ENCODE assay signal across 24 cellular contexts in genomic region chr11:128901655-128902514, GRCh38. TPM values are rescaled to one million over a fixed set of nuclear protein-coding genes. Genes with fewer than 3 reads are reported as not detected.
A peak's percentile ranks its signal among the peaks of the same experiment; 100 is the strongest.
DNase-seq lines count a peak whose midpoint lies in the region; ATAC-seq and TF ChIP-seq lines count a peak whose summit lies in the region.
"Had no signal": no experiment of that assay in that cellular context is flagged by ENCODE, and none has a peak within 500 bp of the region (broad histone marks: within the 10 kb centered on the region; RNA-seq: fewer than 3 reads in every experiment).

No MANE protein-coding gene starts in this region.

- H3K27ac Mint-ChIP-seq in glutamatergic neuron (ENCODE audit: unreplicated experiment) (no peak overlapping the region), neural progenitor cell (no peak overlapping the region)
- peak overlapping the region in 1 of 9 donors; percentile 33 for H3K27ac Mint-ChIP-seq in naive thymus-derived CD4-positive, alpha-beta T cell
- H3K27ac Mint-ChIP-seq: dendritic cell treated with granulocyte-macrophage colony-stimulating factor and Interleukin-4, amounts not matched to agents 40 ng/mL and 50 ng/mL, for 4 days had no signal

- no peaks in the 10 kb centered on the region for H3K36me3 Mint-ChIP-seq in glutamatergic neuron (ENCODE audit: unreplicated experiment)
- H3K36me3 Mint-ChIP-seq in neural progenitor cell: no peaks in the 10 kb centered on the region
- no peaks in the 10 kb centered on the region for H3K36me3 Mint-ChIP-seq in naive thymus-derived CD4-positive, alpha-beta T cell

- H2AFZ ChIP-seq in neural progenitor cell (replicated peaks): no peak overlapping the region

- H3K4me1 ChIP-seq in BLaER1 (peaks cover 48% of the 10 kb centered on the region), HUES64 (ENCODE audit: insufficient read depth, low read length) (peaks cover 35% of the 10 kb centered on the region), neural progenitor cell (peaks cover 29% of the 10 kb centered on the region)
- peaks cover 0 to 3% of the 10 kb centered on the region in 2 donors for H3K4me1 ChIP-seq in naive thymus-derived CD4-positive, alpha-beta T cell (ENCODE audit: control insufficient read depth in 2 of 2, insufficient read depth in 2 of 2, low read length in 2 of 2)
- H3K4me1 ChIP-seq: SJSA1, uterus had no signal

- intact Hi-C loops in naive thymus-derived CD4-positive, alpha-beta T cell (cut with micrococcal nuclease): no loop called here

- peaks cover 4% of the 10 kb centered on the region for H3K9me3 Mint-ChIP-seq in glutamatergic neuron (ENCODE audit: unreplicated experiment)
- no peaks in the 10 kb centered on the region for H3K9me3 Mint-ChIP-seq in neural progenitor cell
- no peaks in the 10 kb centered on the region for H3K9me3 Mint-ChIP-seq in naive thymus-derived CD4-positive, alpha-beta T cell
- H3K9me3 Mint-ChIP-seq: dendritic cell treated with granulocyte-macrophage colony-stimulating factor and Interleukin-4, amounts not matched to agents 40 ng/mL and 50 ng/mL, for 4 days had no signal

- H3K4me1 Mint-ChIP-seq in glutamatergic neuron (ENCODE audit: low read depth, unreplicated experiment) (peaks cover 35% of the 10 kb centered on the region), neural progenitor cell (peaks cover 38% of the 10 kb centered on the region)
- H3K4me1 Mint-ChIP-seq in naive thymus-derived CD4-positive, alpha-beta T cell: peaks cover 7 to 22% (median 11%) of the 10 kb centered on the region in 7 donors

- no peak for ATAC-seq in naive thymus-derived CD4-positive, alpha-beta T cell
- ATAC-seq: GM12878 had no signal

- TF ChIP-seq CTCF in glutamatergic neuron (IDR thresholded peaks at IDR 0.05; ENCODE audit: partially characterized antibody, unreplicated experiment) (no peak), neural progenitor cell (IDR thresholded peaks at IDR 0.05) (no peak)

- H3K27me3 ChIP-seq in BLaER1 (no peaks in the 10 kb centered on the region), HUES64 (ENCODE audit: insufficient read depth, low read length) (peaks cover 95% of the 10 kb centered on the region), neural progenitor cell (peaks cover 100% of the 10 kb centered on the region)
- peaks cover 0 to 2% of the 10 kb centered on the region in 2 donors for H3K27me3 ChIP-seq in naive thymus-derived CD4-positive, alpha-beta T cell (ENCODE audit: control insufficient read depth in 2 of 2, insufficient read depth in 2 of 2, low read length in 2 of 2)
- H3K27me3 ChIP-seq: SJSA1, uterus had no signal

- H3K4me2 ChIP-seq in BLaER1 (peak overlapping the region; percentile 35; the same call in 1 of the 2 replicates), neural progenitor cell (peak overlapping the region; percentile 87)
- H3K4me2 ChIP-seq: KMS-11 had no signal

- CTCF ChIA-PET in naive thymus-derived CD4-positive, alpha-beta T cell (lab: Charles Lee): no interaction called here

- no peak overlapping the region for H3K4me3 ChIP-seq in BLaER1
- H3K4me3 ChIP-seq in HUES64 (ENCODE audit: low read length): peak overlapping the region; percentile 28
- H3K4me3 ChIP-seq in neural progenitor cell: peak overlapping the region; percentile 44
- H3K4me3 ChIP-seq in naive thymus-derived CD4-positive, alpha-beta T cell (ENCODE audit: low read length): no peak overlapping the region
- H3K4me3 ChIP-seq: cardiac muscle cell, GM12878, SJSA1, uterus had no signal

- H3F3A ChIP-seq in neural progenitor cell (ENCODE audit: low read depth): peaks cover 20% of the 10 kb centered on the region

- no peaks in the 10 kb centered on the region for H3K79me2 ChIP-seq in neural progenitor cell (ENCODE audit: low read depth)

- DNase-seq in glutamatergic neuron (peak; percentile 57), neural progenitor cell (ENCODE audit: low spot score) (peak; percentile 72), anterior cingulate cortex (lab: John Stamatoyannopoulos, UW) (no peak)
- DNase-seq in naive thymus-derived CD4-positive, alpha-beta T cell: no peak
- DNase-seq in stimulated activated CD4-positive, alpha-beta T cell treated with anti-CD3 and anti-CD28 coated beads, Interleukin-2, amount 100 ng/mL, for 48 hours: no peak
- DNase-seq in activated CD8-positive, alpha-beta memory T cell treated with anti-CD3 and anti-CD28 coated beads, Interleukin-2, amount 50 U/mL, for 48 hours: no peak
- DNase-seq: activated gamma-delta T cell, hippocampal formation, kidney glomerular epithelial cell, NCI-H1694, T-helper 2 cell, uterus had no signal

- H3K27ac ChIP-seq in BLaER1: no peak overlapping the region
- H3K27ac ChIP-seq in HUES64 (ENCODE audit: low read depth, low read length): no peak overlapping the region
- no peak overlapping the region for H3K27ac ChIP-seq in neural progenitor cell
- no peak overlapping the region for H3K27ac ChIP-seq in naive thymus-derived CD4-positive, alpha-beta T cell (ENCODE audit: low read depth, low read length)
- H3K27ac ChIP-seq: cardiac muscle cell, KMS-11, SJSA1, uterus, VCaP had no signal

- H3K27me3 Mint-ChIP-seq in glutamatergic neuron (ENCODE audit: unreplicated experiment) (peaks cover 17% of the 10 kb centered on the region), neural progenitor cell (ENCODE audit: insufficient read depth, low read depth) (peaks cover 57% of the 10 kb centered on the region)
- H3K27me3 Mint-ChIP-seq in naive thymus-derived CD4-positive, alpha-beta T cell: peaks cover 0 to 67% (median 4%) of the 10 kb centered on the region in 5 donors

- H3K36me3 ChIP-seq in BLaER1 (no peaks in the 10 kb centered on the region), HUES64 (ENCODE audit: insufficient read depth, low read length) (no peaks in the 10 kb centered on the region), neural progenitor cell (no peaks in the 10 kb centered on the region)
- no peaks in the 10 kb centered on the region for H3K36me3 ChIP-seq in naive thymus-derived CD4-positive, alpha-beta T cell (ENCODE audit: control insufficient read depth in 2 of 3, insufficient read depth in 3 of 3, low read length in 3 of 3)
- H3K36me3 ChIP-seq: cardiac muscle cell, SJSA1, uterus had no signal

- H3K4me3 Mint-ChIP-seq in glutamatergic neuron (ENCODE audit: unreplicated experiment) (peak overlapping the region; percentile 81), neural progenitor cell (peak overlapping the region; percentile 76)
- peak overlapping the region in 1 of 10 donors; percentile 35 for H3K4me3 Mint-ChIP-seq in naive thymus-derived CD4-positive, alpha-beta T cell
- H3K4me3 Mint-ChIP-seq: dendritic cell treated with granulocyte-macrophage colony-stimulating factor and Interleukin-4, amounts not matched to agents 40 ng/mL and 50 ng/mL, for 4 days had no signal

- H3K9me3 ChIP-seq in BLaER1 (no peaks in the 10 kb centered on the region), HUES64 (ENCODE audit: insufficient read depth, low read depth, low read length) (no peaks in the 10 kb centered on the region), neural progenitor cell (ENCODE audit: low read depth) (no peaks in the 10 kb centered on the region)
- no peaks in the 10 kb centered on the region for H3K9me3 ChIP-seq in naive thymus-derived CD4-positive, alpha-beta T cell (ENCODE audit: control insufficient read depth in 2 of 3, low read length in 3 of 3)
- H3K9me3 ChIP-seq: SJSA1, uterus had no signal

- WGBS in HUES64: 7% methylated on average over 29 of the region's 29 CpGs

- POLR2A ChIA-PET in naive thymus-derived CD4-positive, alpha-beta T cell (lab: Charles Lee): no interaction called here

- no peaks in the 10 kb centered on the region for H4K20me1 ChIP-seq in BLaER1
- peaks cover 40% of the 10 kb centered on the region for H4K20me1 ChIP-seq in neural progenitor cell (ENCODE audit: low read depth)

- H3K9ac ChIP-seq in BLaER1 (no peak overlapping the region), HUES64 (ENCODE audit: low read depth, low read length) (no peak overlapping the region), neural progenitor cell (no peak overlapping the region)
- H3K9ac ChIP-seq: KMS-11 had no signal

RNA-seq across cellular contexts. Expression of gene KCNJ5, which starts 10.7 kb away (rescaled TPM):
- 0.10 TPM for polyA plus RNA-seq in HUES64 (2013, experiment 1 of 2)
- 0.32 TPM for polyA plus RNA-seq in HUES64 (2013, experiment 2 of 2)
- 0.34 TPM for total RNA-seq in glutamatergic neuron (ENCODE audit: unreplicated experiment)
- 0.03 TPM in 1 of 2 replicates, not detected in the other for total RNA-seq in neural progenitor cell (ENCODE audit: low replicate concordance)
- under 1 TPM in 3 of 5 experiments, not detected in 2; 0.11 to 0.24 (median 0.17) TPM for total RNA-seq in naive thymus-derived CD4-positive, alpha-beta T cell
- polyA plus RNA-seq in naive thymus-derived CD4-positive, alpha-beta T cell: not detected
- total RNA-seq: GM12878, H4, SJSA1 had no signal

RNA-seq across cellular contexts. Expression of gene KCNJ1, which starts 34.8 kb away (rescaled TPM):
- polyA plus RNA-seq in HUES64 (2013, experiment 1 of 2): 0.20 TPM
- polyA plus RNA-seq in HUES64 (2013, experiment 2 of 2): 0.13 TPM
- total RNA-seq in glutamatergic neuron (ENCODE audit: unreplicated experiment) (not detected), neural progenitor cell (ENCODE audit: low replicate concordance) (0.03 and 0.41 TPM in 2 replicates)
- total RNA-seq in naive thymus-derived CD4-positive, alpha-beta T cell: not detected
- under 1 TPM; 0.12 to 0.22 TPM for polyA plus RNA-seq in naive thymus-derived CD4-positive, alpha-beta T cell
- total RNA-seq: cardiac muscle cell, fibroblast of villous mesenchyme, GM12878, H4, mesenteric fat pad, SJSA1, uterus had no signal
- polyA plus RNA-seq: cardiac muscle cell, GM12878 had no signal

RNA-seq across cellular contexts. Expression of gene TP53AIP1, which starts 40.8 kb away (rescaled TPM):
- not detected for polyA plus RNA-seq in HUES64 (2013, experiment 1 of 2)
- polyA plus RNA-seq in HUES64 (2013, experiment 2 of 2): not detected
- total RNA-seq in glutamatergic neuron (ENCODE audit: unreplicated experiment) (0.34 TPM), neural progenitor cell (ENCODE audit: low replicate concordance) (not detected in 2 replicates)
- not detected for total RNA-seq in naive thymus-derived CD4-positive, alpha-beta T cell
- polyA plus RNA-seq in naive thymus-derived CD4-positive, alpha-beta T cell: not detected
- total RNA-seq: cardiac muscle cell, fibroblast of villous mesenchyme, GM12878, H4, SJSA1, subcutaneous adipose tissue had no signal

Comparison
In these comparisons a context has a peak if more than half of its experiments do, and no peak if none do; other contexts are left out.
1. H3K4me3 ChIP-seq: peak in HUES64 (single experiment) and neural progenitor cell (single experiment); none in BLaER1 (single experiment) and naive thymus-derived CD4-positive, alpha-beta T cell (single experiment).
2. DNase-seq: peak in glutamatergic neuron (single experiment) and neural progenitor cell (single experiment); none in anterior cingulate cortex (0 of 58), naive thymus-derived CD4-positive, alpha-beta T cell (0 of 9), stimulated activated CD4-positive, alpha-beta T cell treated with anti-CD3 and anti-CD28 coated beads, Interleukin-2, amount 100 ng/mL, for 48 hours (0 of 2) and activated CD8-positive, alpha-beta memory T cell treated with anti-CD3 and anti-CD28 coated beads, Interleukin-2, amount 50 U/mL, for 48 hours (single experiment).